16 cellular contexts compared by ENCODE assay signal in genomic region chr19:23769691-23770468, GRCh38. TPM values are rescaled to one million over a fixed set of nuclear protein-coding genes. Genes with fewer than 3 reads are reported as not detected.
DNase-seq lines count a peak whose midpoint lies in the region; ATAC-seq and TF ChIP-seq lines count a peak whose summit lies in the region.
"Had no signal": no experiment of that assay in that cellular context is flagged by ENCODE, and none has a peak within 500 bp of the region (broad histone marks: within the 10 kb centered on the region; RNA-seq: fewer than 3 reads in every experiment).

No MANE protein-coding gene starts in this region.

- H3K4me2 ChIP-seq in trophoblast cell (ENCODE audit: low read length) = no peak overlapping the region

- TF ChIP-seq CTCF in foreskin keratinocyte (conservative IDR thresholded peaks at IDR 0.05) (no peak), nephron progenitor cell (IDR thresholded peaks at IDR 0.05) (no peak), chondrocyte (IDR thresholded peaks at IDR 0.05) (no peak), GM10248 (IDR thresholded peaks at IDR 0.05; ENCODE audit: control extremely low read depth, extremely low read depth, low read depth, missing control alignments) (no peak)

- peaks cover 2 to 12% of the 10 kb centered on the region in 2 experiments for H3K36me3 ChIP-seq in trophoblast cell (ENCODE audit: control insufficient read depth in 1 of 2, insufficient read depth in 2 of 2, low read length in 2 of 2)

- ATAC-seq in activated naive CD4-positive, alpha-beta T cell treated with anti-CD3 and anti-CD28 coated beads, Interleukin-2, amount 50 U/mL, for 72 hours = peak in 1 of 2 donors; percentile 58
- ATAC-seq in activated T-helper 17 cell treated with anti-CD3 and anti-CD28 coated beads, Interleukin-2, amount 50 U/mL, for 72 hours (replicated peaks) = peak; percentile 23
- ATAC-seq in foreskin keratinocyte = peak; percentile 57

- H2BK5ac ChIP-seq in trophoblast cell (ENCODE audit: low read depth, low read length, poor library complexity) = no peak overlapping the region

- H3K27me3 ChIP-seq in foreskin keratinocyte = no peaks in the 10 kb centered on the region
- no peaks in the 10 kb centered on the region for H3K27me3 ChIP-seq in trophoblast cell (ENCODE audit: insufficient read depth, low read length)

- peak overlapping the region; percentile 9 for H3K4ac ChIP-seq in trophoblast cell (ENCODE audit: low read depth, low read length)

- no peak overlapping the region for H2BK120ac ChIP-seq in trophoblast cell (ENCODE audit: insufficient read depth, low read length, poor library complexity)

- H2AK5ac ChIP-seq in trophoblast cell (ENCODE audit: low read length) = no peak overlapping the region

- peaks cover 30 to 41% of the 10 kb centered on the region in 2 donors for H3K36me3 Mint-ChIP-seq in activated naive CD4-positive, alpha-beta T cell treated with anti-CD3 and anti-CD28 coated beads, Interleukin-2, amount 50 U/mL, for 72 hours
- peaks cover 6% of the 10 kb centered on the region for H3K36me3 Mint-ChIP-seq in activated T-helper 17 cell treated with anti-CD3 and anti-CD28 coated beads, Interleukin-2, amount 50 U/mL, for 72 hours (ENCODE audit: low read depth)
- H3K36me3 Mint-ChIP-seq in nephron progenitor cell (ENCODE audit: low read depth) (peaks cover 97% of the 10 kb centered on the region), chondrocyte (ENCODE audit: low read depth) (peaks cover 4% of the 10 kb centered on the region)

- no peak overlapping the region for H4K91ac ChIP-seq in trophoblast cell (ENCODE audit: low read depth, low read length)

- no peaks in the 10 kb centered on the region for H3K9me3 ChIP-seq in trophoblast cell (ENCODE audit: insufficient read depth, low read depth, low read length)

- H3K14ac ChIP-seq in trophoblast cell (ENCODE audit: low read length) = no peak overlapping the region

- no peak overlapping the region for H3K4me3 Mint-ChIP-seq in activated T-helper 17 cell treated with anti-CD3 and anti-CD28 coated beads, Interleukin-2, amount 50 U/mL, for 72 hours
- no peak overlapping the region for H3K4me3 Mint-ChIP-seq in nephron progenitor cell
- no peak overlapping the region for H3K4me3 Mint-ChIP-seq in chondrocyte (ENCODE audit: unreplicated experiment)

- peaks cover 0 to 12% of the 10 kb centered on the region in 2 donors for H3K9me3 Mint-ChIP-seq in activated naive CD4-positive, alpha-beta T cell treated with anti-CD3 and anti-CD28 coated beads, Interleukin-2, amount 50 U/mL, for 72 hours
- no peaks in the 10 kb centered on the region for H3K9me3 Mint-ChIP-seq in activated T-helper 17 cell treated with anti-CD3 and anti-CD28 coated beads, Interleukin-2, amount 50 U/mL, for 72 hours
- peaks cover 60% of the 10 kb centered on the region for H3K9me3 Mint-ChIP-seq in nephron progenitor cell
- H3K9me3 Mint-ChIP-seq in chondrocyte (ENCODE audit: low read depth) = no peaks in the 10 kb centered on the region

- no peak overlapping the region for H2AFZ ChIP-seq in trophoblast cell (ENCODE audit: insufficient read depth, low read length, poor library complexity)

- POLR2A ChIA-PET in GM10248 (lab: Yijun Ruan, JAX) = no interaction called here

- H3K27me3 Mint-ChIP-seq in activated T-helper 17 cell treated with anti-CD3 and anti-CD28 coated beads, Interleukin-2, amount 50 U/mL, for 72 hours = no peaks in the 10 kb centered on the region
- H3K27me3 Mint-ChIP-seq in nephron progenitor cell (ENCODE audit: low read depth, poor library complexity) = peaks cover 3% of the 10 kb centered on the region
- H3K27me3 Mint-ChIP-seq in chondrocyte (ENCODE audit: low read depth) = no peaks in the 10 kb centered on the region

- peaks cover 2% of the 10 kb centered on the region for H3K79me2 ChIP-seq in trophoblast cell (ENCODE audit: control insufficient read depth, insufficient read depth, low read length, poor library complexity)

- no peak overlapping the region for H2BK12ac ChIP-seq in trophoblast cell (ENCODE audit: low read length)

- H3K23ac ChIP-seq in trophoblast cell (ENCODE audit: low read length) = no peak overlapping the region

- no peak overlapping the region for H4K12ac ChIP-seq in trophoblast cell (ENCODE audit: low read depth, low read length)

- no peak overlapping the region for H3K9ac ChIP-seq in trophoblast cell (ENCODE audit: low read length)

- CTCF ChIA-PET in GM10248 (lab: Yijun Ruan, JAX) = no interaction called here

- H3K27ac ChIP-seq in foreskin keratinocyte = no peak overlapping the region
- H3K27ac ChIP-seq in trophoblast cell (ENCODE audit: low read depth, low read length) = no peak overlapping the region

- no peaks in the 10 kb centered on the region for H3K79me1 ChIP-seq in trophoblast cell (ENCODE audit: low read length)

- no peak overlapping the region for H3K4me3 ChIP-seq in trophoblast cell (ENCODE audit: low read depth, low read length)

- H3K4me1 ChIP-seq in foreskin keratinocyte (no peaks in the 10 kb centered on the region), trophoblast cell (ENCODE audit: control insufficient read depth in 1 of 2, insufficient read depth in 2 of 2, low read length in 2 of 2) (no peaks in the 10 kb centered on the region)

- H4K8ac ChIP-seq in trophoblast cell (ENCODE audit: low read depth, low read length) = no peak overlapping the region

- peaks cover 26% of the 10 kb centered on the region for H3K4me1 Mint-ChIP-seq in activated T-helper 17 cell treated with anti-CD3 and anti-CD28 coated beads, Interleukin-2, amount 50 U/mL, for 72 hours
- H3K4me1 Mint-ChIP-seq in nephron progenitor cell (peaks cover under 1% of the 10 kb centered on the region), chondrocyte (ENCODE audit: low read depth) (no peaks in the 10 kb centered on the region)

- H3K18ac ChIP-seq in trophoblast cell (ENCODE audit: low read length) = no peak overlapping the region

- no CpG with 5 or more reads among the region's 3 CpGs for WGBS in trophoblast cell (ENCODE audit: extremely low coverage, insufficient coverage, insufficient read length)

- DNase-seq in activated naive CD4-positive, alpha-beta T cell treated with anti-CD3 and anti-CD28 coated beads, Interleukin-2, amount 50 U/mL, for 72 hours (ENCODE audit: low spot score in 2 of 2) = no peak
- no peak for DNase-seq in activated naive CD4-positive, alpha-beta T cell treated with anti-CD3 and anti-CD28 coated beads, Interleukin-2, amount 50 U/mL, for 16 hours
- peak; percentile 10 to 59 for DNase-seq in foreskin keratinocyte
- no peak for DNase-seq in trophoblast cell
- no peak for DNase-seq in nephron progenitor cell
- no peak for DNase-seq in chondrocyte (ENCODE audit: low spot score)
- no peak for DNase-seq in GM10248 (ENCODE audit: extremely low spot score)
- DNase-seq: C1 segment of cervical spinal cord; GF-D8; MV-4-11; NCI-H1417; NCI-H187 treated with DMSO at 0.1 percent for 48 hours; NCI-H345; NCI-H526 treated with DMSO at 0.1 percent for 48 hours; NK-92 treated with Interleukin-12 subunit alpha and Interleukin-12 subunit beta, amount 100 ng/mL, for 24 hours had no signal

- peak overlapping the region; percentile 50 to 95 for H3K27ac Mint-ChIP-seq in activated naive CD4-positive, alpha-beta T cell treated with anti-CD3 and anti-CD28 coated beads, Interleukin-2, amount 50 U/mL, for 72 hours
- H3K27ac Mint-ChIP-seq in activated T-helper 17 cell treated with anti-CD3 and anti-CD28 coated beads, Interleukin-2, amount 50 U/mL, for 72 hours = peak overlapping the region; percentile 44
- H3K27ac Mint-ChIP-seq in nephron progenitor cell (no peak overlapping the region), chondrocyte (ENCODE audit: unreplicated experiment) (no peak overlapping the region)

RNA-seq across cellular contexts. Expression of gene ZNF681, which starts 11.2 kb away (rescaled TPM):
- total RNA-seq in activated naive CD4-positive, alpha-beta T cell treated with anti-CD3 and anti-CD28 coated beads, Interleukin-2, amount 50 U/mL, for 72 hours = 1 to 10 TPM; 2.4 to 5.8 TPM
- total RNA-seq in activated T-helper 17 cell treated with anti-CD3 and anti-CD28 coated beads, Interleukin-2, amount 50 U/mL, for 72 hours = 1 to 10 TPM; 2.3 to 3.1 TPM
- total RNA-seq in foreskin keratinocyte (1.4 and 1.7 TPM in 2 replicates), chondrocyte (1.1 to 2.5 TPM (median 1.4 TPM) in 3 replicates)
- 0.34 and 0.42 TPM in 2 replicates for polyA plus RNA-seq in foreskin keratinocyte
- polyA plus RNA-seq in trophoblast cell (2013) = 2.0 and 2.5 TPM in 2 replicates

Comparison
In these comparisons a context has a peak if more than half of its experiments do, and no peak if none do; other contexts are left out.
1. DNase-seq: peak in foreskin keratinocyte (2 of 2); none in activated naive CD4-positive, alpha-beta T cell treated with anti-CD3 and anti-CD28 coated beads, Interleukin-2, amount 50 U/mL, for 72 hours (0 of 2), activated naive CD4-positive, alpha-beta T cell treated with anti-CD3 and anti-CD28 coated beads, Interleukin-2, amount 50 U/mL, for 16 hours (single experiment), trophoblast cell (0 of 2), nephron progenitor cell (single experiment), chondrocyte (single experiment) and GM10248 (single experiment).
2. H3K27ac Mint-ChIP-seq: peak in activated naive CD4-positive, alpha-beta T cell treated with anti-CD3 and anti-CD28 coated beads, Interleukin-2, amount 50 U/mL, for 72 hours (2 of 2) and activated T-helper 17 cell treated with anti-CD3 and anti-CD28 coated beads, Interleukin-2, amount 50 U/mL, for 72 hours (single experiment); none in nephron progenitor cell (single experiment) and chondrocyte (single experiment).